Comparison of ENCODE assay signal across 9 cellular contexts in the genomic region with DNA sequence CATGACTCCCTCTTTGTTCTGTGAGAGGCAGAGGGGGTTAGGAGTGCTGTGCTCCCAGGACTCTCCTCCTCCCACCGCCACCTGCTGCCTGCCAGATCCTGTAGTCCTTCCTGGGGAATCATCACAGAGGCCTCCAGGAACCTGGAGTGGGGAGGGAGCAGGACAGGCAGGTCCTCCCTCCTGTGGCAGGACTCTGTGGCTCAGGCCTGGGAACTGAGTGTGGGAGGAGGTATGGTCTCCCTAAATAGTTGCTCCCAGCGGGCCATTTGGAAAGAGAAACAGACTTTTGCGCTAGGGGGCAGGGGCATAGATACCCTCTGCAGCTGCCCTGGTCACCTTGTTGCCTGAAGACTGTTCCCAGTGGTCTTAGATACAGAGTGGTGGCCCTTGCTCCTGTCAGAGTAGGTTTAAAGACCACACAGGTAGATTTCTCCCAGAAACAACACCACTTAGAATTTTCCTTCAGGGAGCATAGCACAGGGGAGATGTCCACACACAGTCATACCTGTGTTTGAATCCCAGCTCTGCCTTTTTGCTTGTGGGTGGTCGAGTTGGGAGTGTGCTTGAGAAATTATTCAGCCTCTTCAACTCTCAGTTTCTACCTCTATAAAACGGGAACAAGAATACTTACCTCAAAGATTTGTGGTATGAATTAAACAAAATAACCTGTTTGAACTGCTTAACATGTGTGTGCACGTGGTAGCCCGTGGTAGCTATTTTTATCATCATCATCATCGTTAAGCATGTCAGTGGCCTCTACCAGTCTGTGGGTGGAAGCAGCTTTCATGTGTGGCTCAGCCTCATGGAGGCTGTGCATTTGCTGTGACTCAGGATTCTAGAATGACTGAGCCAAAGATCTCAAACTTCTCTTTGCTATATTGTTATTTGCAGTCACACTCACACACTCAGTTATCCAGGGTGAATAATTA. TPM values are rescaled to one million over a fixed set of nuclear protein-coding genes. Genes with fewer than 3 reads are reported as not detected.
DNase-seq lines count a peak whose midpoint lies in the region; ATAC-seq and TF ChIP-seq lines count a peak whose summit lies in the region.
"Had no signal": no experiment of that assay in that cellular context is flagged by ENCODE, and none has a peak within 500 bp of the region (broad histone marks: within the 10 kb centered on the region; RNA-seq: fewer than 3 reads in every experiment).

No MANE protein-coding gene starts in this region.

- H3K4me3 ChIP-seq in BLaER1, result peak overlapping the region; percentile 60
- no peak overlapping the region for H3K4me3 ChIP-seq in Karpas-422 (ENCODE audit: low read length)
- H3K4me3 ChIP-seq in fibroblast of mammary gland (ENCODE audit: control insufficient read depth, low read depth, low read length), result no peak overlapping the region
- H3K4me3 ChIP-seq in HAP-1, result no peak overlapping the region
- H3K4me3 ChIP-seq: ovary had no signal

- peak overlapping the region; percentile 94 for H3K4me2 ChIP-seq in BLaER1
- H3K4me2 ChIP-seq in Karpas-422 (ENCODE audit: low read depth, low read length, poor library complexity, severe bottlenecking), result peak overlapping the region; percentile 69

- H3K9me3 ChIP-seq in BLaER1 (no peaks in the 10 kb centered on the region), Karpas-422 (ENCODE audit: low read length) (no peaks in the 10 kb centered on the region), HAP-1 (no peaks in the 10 kb centered on the region)
- H3K9me3 ChIP-seq: ovary had no signal

- no peaks in the 10 kb centered on the region for H3K36me3 ChIP-seq in BLaER1
- H3K36me3 ChIP-seq in Karpas-422 (ENCODE audit: insufficient read depth, low read length), result no peaks in the 10 kb centered on the region
- no peaks in the 10 kb centered on the region for H3K36me3 ChIP-seq in HAP-1 (replicated peaks)
- H3K36me3 ChIP-seq: ovary had no signal

- H3K4me1 ChIP-seq in BLaER1 (peaks cover 98% of the 10 kb centered on the region), Karpas-422 (ENCODE audit: low read length) (peaks cover 64% of the 10 kb centered on the region), HAP-1 (peaks cover 12% of the 10 kb centered on the region)

- H3K9ac ChIP-seq in BLaER1 (peak overlapping the region; percentile 93), Karpas-422 (ENCODE audit: low read length) (peak overlapping the region; percentile 58)

- no peak for TF ChIP-seq CTCF in fibroblast of mammary gland (conservative IDR thresholded peaks at IDR 0.05; ENCODE audit: control insufficient read depth, insufficient read depth, low read depth, low read length)

- peak overlapping the region; percentile 97 for H3K27ac ChIP-seq in BLaER1
- peak overlapping the region; percentile 88 for H3K27ac ChIP-seq in Karpas-422 (ENCODE audit: low read length)
- H3K27ac ChIP-seq: ovary had no signal

- H4K20me1 ChIP-seq in BLaER1, result no peaks in the 10 kb centered on the region
- H4K20me1 ChIP-seq in Karpas-422 (ENCODE audit: insufficient read depth, low read depth, low read length), result no peaks in the 10 kb centered on the region

- ATAC-seq in GM21367 (IDR thresholded peaks at IDR 0.05; ENCODE audit: unreplicated experiment), result peak; percentile 42

- DNase-seq in Karpas-422 (peak; percentile 69), fibroblast of mammary gland (ENCODE audit: low read depth) (peak; percentile 92), HAP-1 (ENCODE audit: low spot score in 2 of 2) (no peak), putamen (ENCODE audit: low spot score) (no peak)
- DNase-seq in activated CD8-positive, alpha-beta memory T cell treated with anti-CD3 and anti-CD28 coated beads, Interleukin-2, amount 50 U/mL, for 1 hour (ENCODE audit: extremely low read depth), result peak; percentile 52
- DNase-seq in stimulated activated CD4-positive, alpha-beta T cell treated with anti-CD3 and anti-CD28 coated beads, Interleukin-1b, Interleukin-23, amount 100 ng/mL, for 4 hours (ENCODE audit: low read depth in 2 of 2), result peak; percentile 44 to 61

- in situ Hi-C loops in HAP-1 (cut with MboI; ENCODE audit: low sequenced_read_pairs), result no loop called here

- H3K27me3 ChIP-seq in BLaER1 (no peaks in the 10 kb centered on the region), Karpas-422 (ENCODE audit: low read length) (no peaks in the 10 kb centered on the region), HAP-1 (ENCODE audit: low read depth) (no peaks in the 10 kb centered on the region)
- H3K27me3 ChIP-seq: ovary had no signal

- no peaks in the 10 kb centered on the region for H3K9me2 ChIP-seq in Karpas-422 (replicated peaks; ENCODE audit: insufficient read depth, low read length)

- H3K79me2 ChIP-seq in Karpas-422 (ENCODE audit: low read length), result no peaks in the 10 kb centered on the region

- no peak overlapping the region for H2AFZ ChIP-seq in Karpas-422 (ENCODE audit: low read length)

RNA-seq across cellular contexts. Expression of gene SLC22A5, which starts 55.8 kb away (rescaled TPM):
- total RNA-seq in Karpas-422 (2014; rRNA removed; shearing (Covaris generic); ENCODE audit: low replicate concordance), result 1.3 and 5.2 TPM in 2 replicates

Comparison
In these comparisons a context has a peak if more than half of its experiments do, and no peak if none do; other contexts are left out.
1. DNase-seq: peak in Karpas-422 (single experiment), activated CD8-positive, alpha-beta memory T cell treated with anti-CD3 and anti-CD28 coated beads, Interleukin-2, amount 50 U/mL, for 1 hour (single experiment), fibroblast of mammary gland (single experiment) and stimulated activated CD4-positive, alpha-beta T cell treated with anti-CD3 and anti-CD28 coated beads, Interleukin-1b, Interleukin-23, amount 100 ng/mL, for 4 hours (2 of 2); none in HAP-1 (0 of 2) and putamen (single experiment).